Comparison of ENCODE assay signal across 8 cellular contexts in genomic region chr4:81052119-81053068, GRCh38. TPM values are rescaled to one million over a fixed set of nuclear protein-coding genes. Genes with fewer than 3 reads are reported as not detected.
DNase-seq lines count a peak whose midpoint lies in the region; ATAC-seq and TF ChIP-seq lines count a peak whose summit lies in the region.

No MANE protein-coding gene starts in this region.

- no peaks in the 10 kb centered on the region for H4K20me1 ChIP-seq in OCI-LY7 (ENCODE audit: insufficient read depth, low read length)

- no peaks in the 10 kb centered on the region for H3K36me3 Mint-ChIP-seq in activated naive CD4-positive, alpha-beta T cell treated with anti-CD3 and anti-CD28 coated beads, Interleukin-2, amount 10 ng/mL, durations not matched to agents 7 days and 5 days

- no peak for TF ChIP-seq POLR2A in gastrocnemius medialis (IDR thresholded peaks at IDR 0.05)

- POLR2A ChIA-PET in OCI-LY7 (lab: Charles Lee), result interaction anchor here (0.6 to 18.7 kb wide), 14 partner anchors 10 to 689 kb away, joined by 3 to 358 read pairs (median 11); partner anchors contain the start of gene BMP3

- H3K27ac ChIP-seq in OCI-LY7 (ENCODE audit: low read depth, low read length, poor library complexity, severe bottlenecking) (peak overlapping the region; percentile 95), left ventricle myocardium inferior (replicated peaks) (no peak overlapping the region), gastrocnemius medialis (no peak overlapping the region)

- no peak overlapping the region for H3K4me3 Mint-ChIP-seq in activated naive CD4-positive, alpha-beta T cell treated with anti-CD3 and anti-CD28 coated beads, Interleukin-2, amount 10 ng/mL, durations not matched to agents 7 days and 5 days

- H3K9me3 ChIP-seq in OCI-LY7 (ENCODE audit: low read length) (peaks cover 20% of the 10 kb centered on the region), left ventricle myocardium inferior (replicated peaks) (no peaks in the 10 kb centered on the region), gastrocnemius medialis (no peaks in the 10 kb centered on the region)

- DNase-seq in Daoy (ENCODE audit: low read depth) (peak; percentile 51), OCI-LY7 (ENCODE audit: low spot score) (peak; percentile 99), left ventricle myocardium inferior (no peak), gastrocnemius medialis (peak in 1 of 2 donors; percentile 16), HuH-7.5 (ENCODE audit: low spot score) (no peak)
- peak; percentile 53 for DNase-seq in activated naive CD4-positive, alpha-beta T cell treated with anti-CD3 and anti-CD28 coated beads, Interleukin-2, amount 10 ng/mL, durations not matched to agents 7 days and 5 days

- no peaks in the 10 kb centered on the region for H3K9me3 Mint-ChIP-seq in activated naive CD4-positive, alpha-beta T cell treated with anti-CD3 and anti-CD28 coated beads, Interleukin-2, amount 10 ng/mL, durations not matched to agents 7 days and 5 days

- H3K36me3 ChIP-seq in OCI-LY7 (ENCODE audit: insufficient read depth, low read length), result peaks cover 83% of the 10 kb centered on the region
- H3K36me3 ChIP-seq in left ventricle myocardium inferior, result no peaks in the 10 kb centered on the region
- no peaks in the 10 kb centered on the region for H3K36me3 ChIP-seq in gastrocnemius medialis

- H3K9me2 ChIP-seq in OCI-LY7 (ENCODE audit: insufficient read depth, low read length), result no peaks in the 10 kb centered on the region

- in situ Hi-C loops in gastrocnemius medialis (cut with MboI; ENCODE audit: low sequenced_read_pairs in 4 of 4), result no loop called here

- H3K4me1 ChIP-seq in OCI-LY7 (ENCODE audit: insufficient read depth, low read length, poor library complexity, severe bottlenecking), result peaks cover 75% of the 10 kb centered on the region
- peaks cover 14% of the 10 kb centered on the region for H3K4me1 ChIP-seq in left ventricle myocardium inferior
- H3K4me1 ChIP-seq in gastrocnemius medialis, result no peaks in the 10 kb centered on the region

- BruUV-seq in OCI-LY7 (replicated peaks; lab: Mats Ljungman, UMichigan), result no TSS peak

- peak overlapping the region; percentile 3; the same call in 1 of the 2 replicates for H2AFZ ChIP-seq in OCI-LY7 (ENCODE audit: low read length)

- CTCF ChIA-PET in OCI-LY7 (lab: Charles Lee; ENCODE audit: unreplicated experiment), result interaction anchor here (0.5 to 1.4 kb wide), 5 partner anchors 19 to 690 kb away, joined by 3 to 5 read pairs (median 4); no protein-coding TSS in a partner anchor
- CTCF ChIA-PET in activated naive CD4-positive, alpha-beta T cell treated with anti-CD3 and anti-CD28 coated beads, Interleukin-2, amount 10 ng/mL, durations not matched to agents 7 days and 5 days (lab: Charles Lee), result interaction anchor here (0.6 to 1.3 kb wide), 3 partner anchors 10 to 832 kb away, joined by 3 to 4 read pairs (median 4); no protein-coding TSS in a partner anchor

- H3K4me1 Mint-ChIP-seq in activated naive CD4-positive, alpha-beta T cell treated with anti-CD3 and anti-CD28 coated beads, Interleukin-2, amount 10 ng/mL, durations not matched to agents 7 days and 5 days, result no peaks in the 10 kb centered on the region

- no peak overlapping the region for H3K27ac Mint-ChIP-seq in activated naive CD4-positive, alpha-beta T cell treated with anti-CD3 and anti-CD28 coated beads, Interleukin-2, amount 10 ng/mL, durations not matched to agents 7 days and 5 days

- peaks cover 93% of the 10 kb centered on the region for H3K79me2 ChIP-seq in OCI-LY7 (ENCODE audit: insufficient read depth, low read depth, low read length)

- TF ChIP-seq CTCF in OCI-LY7 (conservative IDR thresholded peaks at IDR 0.05; ENCODE audit: low read length), result peak; percentile 100
- TF ChIP-seq CTCF in left ventricle myocardium inferior (IDR thresholded peaks at IDR 0.05; ENCODE audit: borderline replicate concordance), result peak; percentile 70
- peak; percentile 26 to 63 (median 46) for TF ChIP-seq CTCF in gastrocnemius medialis (IDR thresholded peaks at IDR 0.05 in 4 of 5, conservative IDR thresholded peaks at IDR 0.05 in 1 of 5)

- intact Hi-C loops in OCI-LY7 (cut with micrococcal nuclease; ENCODE audit: unreplicated experiment) (loop anchor here (1.0 to 2.0 kb wide), 10 partner anchors 12 to 690 kb away; no protein-coding TSS in a partner anchor), left ventricle myocardium inferior (cut with micrococcal nuclease) (loop anchor here (10.0 kb wide), 1 partner anchor 688 kb away; no protein-coding TSS in a partner anchor), gastrocnemius medialis (cut with DNase I; ENCODE audit: low total_unique reads) (no loop called here)

- H3K4me3 ChIP-seq in OCI-LY7 (ENCODE audit: low read depth, low read length, poor library complexity, severe bottlenecking) (peak overlapping the region; percentile 50), left ventricle myocardium inferior (no peak overlapping the region), gastrocnemius medialis (no peak overlapping the region)

- H3K4me2 ChIP-seq in OCI-LY7 (ENCODE audit: low read length), result peak overlapping the region; percentile 66

- H3K27me3 ChIP-seq in left ventricle myocardium inferior (ENCODE audit: low read depth) (peaks cover 6% of the 10 kb centered on the region), gastrocnemius medialis (no peaks in the 10 kb centered on the region)

- ATAC-seq in GM19395 (IDR thresholded peaks at IDR 0.05; ENCODE audit: unreplicated experiment) (peak; percentile 99), HG03354 (IDR thresholded peaks at IDR 0.05; ENCODE audit: poor library complexity, severe bottlenecking, unreplicated experiment) (peak; percentile 99), gastrocnemius medialis (peak in 1 of 2 donors; percentile 51)

- H3K27me3 Mint-ChIP-seq in activated naive CD4-positive, alpha-beta T cell treated with anti-CD3 and anti-CD28 coated beads, Interleukin-2, amount 10 ng/mL, durations not matched to agents 7 days and 5 days, result no peaks in the 10 kb centered on the region

RNA-seq across cellular contexts. Expression of gene BMP3, which starts 21.9 kb away (rescaled TPM):
- 0.63 TPM in 1 of 2 replicates, not detected in the other for total RNA-seq in Daoy (2014; rRNA removed; shearing (Covaris generic))
- total RNA-seq in OCI-LY7 (2014; rRNA removed; shearing (Covaris generic)), result 40.6 and 45.8 TPM in 2 replicates
- total RNA-seq in OCI-LY7 (2022) (55.0 and 55.9 TPM in 2 replicates), left ventricle myocardium inferior (not detected), gastrocnemius medialis (under 1 TPM; 0.11 to 0.51 (median 0.20) TPM)

Comparison
In these comparisons a context has a peak if more than half of its experiments do, and no peak if none do; other contexts are left out.
1. DNase-seq: peak in Daoy (single experiment), OCI-LY7 (single experiment) and activated naive CD4-positive, alpha-beta T cell treated with anti-CD3 and anti-CD28 coated beads, Interleukin-2, amount 10 ng/mL, durations not matched to agents 7 days and 5 days (single experiment); none in left ventricle myocardium inferior (single experiment) and HuH-7.5 (single experiment).
2. CTCF ChIP-seq: peak in every context shown above with its lines; median percentile 100 in OCI-LY7; 70 in left ventricle myocardium inferior; 46 in gastrocnemius medialis.
3. RNA of gene BMP3, which starts 21.9 kb away (total RNA-seq): 40.6 to 55.9 TPM in OCI-LY7; 0.11 to 0.51 TPM in gastrocnemius medialis, 0.63 TPM in Daoy and not detected in left ventricle myocardium inferior (single experiment); every median in the first group is over 10 times any median in the second.